ENCODE assay signal across 8 cellular contexts in genomic region chr1:36151845-36152203, GRCh38. TPM values are rescaled to one million over a fixed set of nuclear protein-coding genes. Genes with fewer than 3 reads are reported as not detected.
DNase-seq lines count a peak whose midpoint lies in the region; ATAC-seq, FAIRE-seq and TF ChIP-seq lines count a peak whose summit lies in the region.

No MANE protein-coding gene starts in this region.

- in situ Hi-C loops in G401 (cut with HindIII; ENCODE audit: low sequenced_read_pairs) = no loop called here

- peaks cover 58% of the 10 kb centered on the region for H3K4me1 Mint-ChIP-seq in T-helper 17 cell

- TF ChIP-seq CTCF in psoas muscle (IDR thresholded peaks at IDR 0.05) = no peak

- H3K27me3 ChIP-seq in psoas muscle (ENCODE audit: insufficient read depth in 3 of 3, low read length in 2 of 3) = no peaks in the 10 kb centered on the region

- TF ChIP-seq POLR2A in GM12891 (IDR thresholded peaks at IDR 0.05; ENCODE audit: low read depth, low read length) = no peak

- H3K36me3 Mint-ChIP-seq in T-helper 17 cell (ENCODE audit: low read depth) = peaks cover 3% of the 10 kb centered on the region

- WGBS in psoas muscle, 3 donors = 40 to 54% (median 54%) methylated on average over 3 of the region's 3 CpGs

- H3K4me3 ChIP-seq in psoas muscle = no peak overlapping the region

- intact Hi-C loops in psoas muscle (cut with DNase I) = loop anchor here in 1 of 2 donors (10.0 kb wide), 1 partner anchor 233 kb away; the partner anchor contains the start of gene STK40

- peak; percentile 26 for FAIRE-seq in GM12891 (lab: Jason Lieb, UNC)

- no peaks in the 10 kb centered on the region for H3K9me3 ChIP-seq in T-helper 17 cell (ENCODE audit: control insufficient read depth, low read length, poor library complexity, severe bottlenecking)
- no peaks in the 10 kb centered on the region for H3K9me3 ChIP-seq in psoas muscle

- H3K27me3 Mint-ChIP-seq in T-helper 17 cell = no peaks in the 10 kb centered on the region

- H3K27ac ChIP-seq in cingulate gyrus (ENCODE audit: low read depth, low read length) (peak overlapping the region; percentile 63), psoas muscle (peak overlapping the region; percentile 93)

- H3K36me3 ChIP-seq in psoas muscle (ENCODE audit: insufficient read depth in 1 of 2, low read depth in 1 of 2) = peaks cover 0 to 7% of the 10 kb centered on the region in 2 donors

- ATAC-seq in T-helper 17 cell (no peak), psoas muscle (no peak)

- peaks cover 44% of the 10 kb centered on the region for H3K4me1 ChIP-seq in psoas muscle

- no peak for DNase-seq in GM12891 (ENCODE audit: insufficient read length, low spot score)
- DNase-seq in T-helper 17 cell = peak in 2 of 3 donors; percentile 50 to 51
- DNase-seq in psoas muscle = peak in 1 of 2 donors; percentile 63
- no peak for DNase-seq in G401 (ENCODE audit: low spot score)
- DNase-seq in DMS53 (lab: John Stamatoyannopoulos, UW) = no peak
- no peak for DNase-seq in SW 1271 (lab: John Stamatoyannopoulos, UW)
- DNase-seq in HPDE6-E6E7 (ENCODE audit: extremely low spot score) = no peak

- peak overlapping the region; percentile 100 for H3K27ac Mint-ChIP-seq in T-helper 17 cell

- peak overlapping the region; percentile 85 for H3K4me3 Mint-ChIP-seq in T-helper 17 cell

TF ChIP-seq in GM12891, 5 proteins besides CTCF, POLR2A, EP300 and RAD21:
- TF ChIP-seq SPI1 (IDR thresholded peaks at IDR 0.05; ENCODE audit: low read depth, low read length) (no peak), TAF1 (IDR thresholded peaks at IDR 0.05; ENCODE audit: low read depth, low read length) (no peak), POLR2AphosphoS5 (IDR thresholded peaks at IDR 0.05; ENCODE audit: low read depth, low read length) (no peak)

RNA-seq across cellular contexts. Expression of gene TRAPPC3, which starts 2.5 kb away (rescaled TPM):
- 48.6 TPM for polyA plus RNA-seq in GM12891 (2012; ENCODE audit: low read depth, missing spikeins)
- total RNA-seq in T-helper 17 cell (10 to 100 TPM; 35.0 to 37.8 TPM), psoas muscle (10 to 100 TPM; 34.8 to 44.4 (median 38.7) TPM)
- polyA plus RNA-seq in psoas muscle = 10 to 100 TPM; 43.8 to 91.8 (median 73.0) TPM
- total RNA-seq in G401 (2014; rRNA removed; shearing (Covaris generic)) = 168 and 173 TPM in 2 replicates

RNA-seq across cellular contexts. Expression of gene MAP7D1, which starts 4.1 kb away (rescaled TPM):
- polyA plus RNA-seq in GM12891 (2012; ENCODE audit: low read depth, missing spikeins) = 37.9 TPM
- total RNA-seq in T-helper 17 cell = 100 to 1,000 TPM; 173 to 175 TPM
- total RNA-seq in psoas muscle = 100 to 1,000 TPM; 209 to 230 (median 215) TPM
- polyA plus RNA-seq in psoas muscle = 100 to 1,000 TPM; 117 to 342 (median 165) TPM
- 117 and 127 TPM in 2 replicates for total RNA-seq in G401 (2014; rRNA removed; shearing (Covaris generic))

RNA-seq across cellular contexts. Expression of gene COL8A2, which starts 26.8 kb away (rescaled TPM):
- 0.01 TPM for polyA plus RNA-seq in GM12891 (2012; ENCODE audit: low read depth, missing spikeins)
- total RNA-seq in T-helper 17 cell = under 1 TPM in 1 of 2 donors, not detected in 1; 0.25 TPM
- under 1 TPM; 0.15 to 0.41 (median 0.30) TPM for total RNA-seq in psoas muscle
- polyA plus RNA-seq in psoas muscle = under 1 TPM; 0.06 to 0.12 (median 0.10) TPM
- total RNA-seq in G401 (2014; rRNA removed; shearing (Covaris generic)) = 0.47 TPM in 1 of 2 replicates, not detected in the other

Comparison
In these comparisons a context has a peak if more than half of its experiments do, and no peak if none do; other contexts are left out.
1. DNase-seq: peak in T-helper 17 cell (2 of 3); none in GM12891 (single experiment), G401 (single experiment), DMS53 (single experiment), SW 1271 (0 of 2) and HPDE6-E6E7 (single experiment).